In genomic region chr11:68039526-68040086, GRCh38 we compare ENCODE assay signal across 8 cellular contexts. TPM values are rescaled to one million over a fixed set of nuclear protein-coding genes. Genes with fewer than 3 reads are reported as not detected.
DNase-seq lines count a peak whose midpoint lies in the region; ATAC-seq lines count a peak whose summit lies in the region.

No MANE protein-coding gene starts in this region.

- H3K4me3 Mint-ChIP-seq in naive thymus-derived CD4-positive, alpha-beta T cell: peak overlapping the region; percentile 87 to 94 (median 90)

- intact Hi-C loops in naive thymus-derived CD4-positive, alpha-beta T cell (cut with micrococcal nuclease): loop anchor here (1.0 to 10.0 kb wide), 6 partner anchors 9 to 421 kb away; partner anchors contain the start of genes CHKA (in 2 of the 2), NDUFS8 (in 2 of the 2), C11orf24 (in 1 of the 2) and KMT5B (in 1 of the 2)

- peak overlapping the region; percentile 92 to 98 (median 94) for H3K27ac Mint-ChIP-seq in naive thymus-derived CD4-positive, alpha-beta T cell

- H3K9me3 Mint-ChIP-seq in naive thymus-derived CD4-positive, alpha-beta T cell: no peaks in the 10 kb centered on the region

- H3K27ac ChIP-seq in BLaER1 treated with 17β-estradiol and CSF1 and Interleukin-3, amounts not matched to agents 10 nM and 100 nM: peak overlapping the region; percentile 70 to 92 (median 88)
- peak overlapping the region; percentile 62 for H3K27ac ChIP-seq in caudate nucleus (ENCODE audit: low read depth, low read length)
- H3K27ac ChIP-seq in naive thymus-derived CD4-positive, alpha-beta T cell (ENCODE audit: low read depth, low read length): peak overlapping the region; percentile 88

- no peak for DNase-seq in caudate nucleus (lab: John Stamatoyannopoulos, UW)
- no peak for DNase-seq in naive thymus-derived CD4-positive, alpha-beta T cell
- no peak for DNase-seq in pons (ENCODE audit: low spot score)
- no peak for DNase-seq in NK-92 (lab: John Stamatoyannopoulos, UW; ENCODE audit: unreplicated experiment)

- peaks cover 14 to 30% (median 25%) of the 10 kb centered on the region in 7 donors for H3K4me1 Mint-ChIP-seq in naive thymus-derived CD4-positive, alpha-beta T cell

- H3K9ac ChIP-seq in BLaER1 treated with 17β-estradiol and CSF1 and Interleukin-3, amounts not matched to agents 10 nM and 100 nM: peak overlapping the region; percentile 79 to 90 (median 86)

- peaks cover 66 to 95% (median 86%) of the 10 kb centered on the region in 10 experiments for H3K4me1 ChIP-seq in BLaER1 treated with 17β-estradiol and CSF1 and Interleukin-3, amounts not matched to agents 10 nM and 100 nM
- peaks cover 8 to 20% of the 10 kb centered on the region in 2 donors for H3K4me1 ChIP-seq in naive thymus-derived CD4-positive, alpha-beta T cell (ENCODE audit: control insufficient read depth in 2 of 2, insufficient read depth in 2 of 2, low read length in 2 of 2)

- H3K36me3 Mint-ChIP-seq in naive thymus-derived CD4-positive, alpha-beta T cell: peaks cover 0 to 2% (median 0%) of the 10 kb centered on the region in 5 donors

- H3K9me3 ChIP-seq in BLaER1 treated with 17β-estradiol and CSF1 and Interleukin-3, amounts not matched to agents 10 nM and 100 nM (replicated peaks in 1 of 11): no peaks in the 10 kb centered on the region
- H3K9me3 ChIP-seq in naive thymus-derived CD4-positive, alpha-beta T cell (ENCODE audit: control insufficient read depth in 2 of 3, low read length in 3 of 3): no peaks in the 10 kb centered on the region

- H3K27me3 Mint-ChIP-seq in naive thymus-derived CD4-positive, alpha-beta T cell: no peaks in the 10 kb centered on the region

- no peaks in the 10 kb centered on the region for H3K27me3 ChIP-seq in BLaER1 treated with 17β-estradiol and CSF1 and Interleukin-3, amounts not matched to agents 10 nM and 100 nM
- H3K27me3 ChIP-seq in naive thymus-derived CD4-positive, alpha-beta T cell (ENCODE audit: control insufficient read depth in 2 of 2, insufficient read depth in 2 of 2, low read length in 2 of 2): no peaks in the 10 kb centered on the region

- CTCF ChIA-PET in naive thymus-derived CD4-positive, alpha-beta T cell (lab: Charles Lee): no interaction called here

- POLR2A ChIA-PET in naive thymus-derived CD4-positive, alpha-beta T cell (lab: Charles Lee): interaction anchor here (0.5 to 1.2 kb wide), 4 partner anchors 8 to 510 kb away, joined by 3 to 6 read pairs (median 3); partner anchors contain the start of gene NDUFS8

- peaks cover 25 to 57% (median 33%) of the 10 kb centered on the region in 11 experiments for H3K36me3 ChIP-seq in BLaER1 treated with 17β-estradiol and CSF1 and Interleukin-3, amounts not matched to agents 10 nM and 100 nM
- H3K36me3 ChIP-seq in naive thymus-derived CD4-positive, alpha-beta T cell (ENCODE audit: control insufficient read depth in 2 of 3, insufficient read depth in 3 of 3, low read length in 3 of 3): peaks cover 0 to 38% (median 0%) of the 10 kb centered on the region in 3 experiments

- peak; percentile 7 for ATAC-seq in HG03175 (IDR thresholded peaks at IDR 0.05; ENCODE audit: unreplicated experiment)
- ATAC-seq in naive thymus-derived CD4-positive, alpha-beta T cell: peak; percentile 1
- no peak for ATAC-seq in GM21360 (IDR thresholded peaks at IDR 0.05; ENCODE audit: unreplicated experiment)
- ATAC-seq in GM21529 (IDR thresholded peaks at IDR 0.05; ENCODE audit: unreplicated experiment): no peak

- H3K4me3 ChIP-seq in BLaER1 treated with 17β-estradiol and CSF1 and Interleukin-3, amounts not matched to agents 10 nM and 100 nM: peak overlapping the region; percentile 67 to 94 (median 77)
- peak overlapping the region; percentile 84 for H3K4me3 ChIP-seq in naive thymus-derived CD4-positive, alpha-beta T cell (ENCODE audit: low read length)

- H3K4me2 ChIP-seq in BLaER1 treated with 17β-estradiol and CSF1 and Interleukin-3, amounts not matched to agents 10 nM and 100 nM: peak overlapping the region; percentile 93 to 100 (median 98)

- H4K20me1 ChIP-seq in BLaER1 treated with 17β-estradiol and CSF1 and Interleukin-3, amounts not matched to agents 10 nM and 100 nM: peaks cover 24 to 43% (median 41%) of the 10 kb centered on the region in 11 experiments

RNA-seq across cellular contexts. Expression of gene TCIRG1, which starts 0.8 kb away (rescaled TPM):
- total RNA-seq in naive thymus-derived CD4-positive, alpha-beta T cell: 100 to 1,000 TPM; 164 to 381 (median 194) TPM
- 10 to 100 TPM; 27.3 to 39.0 TPM for polyA plus RNA-seq in naive thymus-derived CD4-positive, alpha-beta T cell

RNA-seq across cellular contexts. Expression of gene NDUFS8, which starts 9.1 kb away (rescaled TPM):
- 100 to 1,000 TPM in 1 of 5 experiments, 10 to 100 TPM in 4; 67.1 to 126 (median 80.1) TPM for total RNA-seq in naive thymus-derived CD4-positive, alpha-beta T cell
- 100 to 1,000 TPM; 172 to 197 TPM for polyA plus RNA-seq in naive thymus-derived CD4-positive, alpha-beta T cell

RNA-seq across cellular contexts. Expression of gene ALDH3B1, which starts 29.5 kb away (rescaled TPM):
- 10 to 100 TPM in 1 of 5 experiments, 1 to 10 TPM in 1, under 1 TPM in 2, not detected in 1; 0.57 to 29.5 (median 1.9) TPM for total RNA-seq in naive thymus-derived CD4-positive, alpha-beta T cell
- polyA plus RNA-seq in naive thymus-derived CD4-positive, alpha-beta T cell: under 1 TPM in 1 of 2 donors, not detected in 1; 0.05 TPM

RNA-seq across cellular contexts. Expression of gene UNC93B1, which starts 35.7 kb away (rescaled TPM):
- total RNA-seq in naive thymus-derived CD4-positive, alpha-beta T cell: 10 to 100 TPM; 10.1 to 76.3 (median 21.1) TPM
- polyA plus RNA-seq in naive thymus-derived CD4-positive, alpha-beta T cell: 10 to 100 TPM in 1 of 2 donors, 1 to 10 TPM in 1; 4.3 to 12.7 TPM

Comparison
In these comparisons a context has a peak if more than half of its experiments do, and no peak if none do; other contexts are left out.
1. ATAC-seq: peak in HG03175 (single experiment) and naive thymus-derived CD4-positive, alpha-beta T cell (single experiment); none in GM21360 (single experiment) and GM21529 (single experiment).
2. Peak in every context shown above with its lines, with median percentiles within 50 percentile points of each other: H3K27ac ChIP-seq.